Comparison of ENCODE assay signal across 5 cellular contexts in the genomic region with DNA sequence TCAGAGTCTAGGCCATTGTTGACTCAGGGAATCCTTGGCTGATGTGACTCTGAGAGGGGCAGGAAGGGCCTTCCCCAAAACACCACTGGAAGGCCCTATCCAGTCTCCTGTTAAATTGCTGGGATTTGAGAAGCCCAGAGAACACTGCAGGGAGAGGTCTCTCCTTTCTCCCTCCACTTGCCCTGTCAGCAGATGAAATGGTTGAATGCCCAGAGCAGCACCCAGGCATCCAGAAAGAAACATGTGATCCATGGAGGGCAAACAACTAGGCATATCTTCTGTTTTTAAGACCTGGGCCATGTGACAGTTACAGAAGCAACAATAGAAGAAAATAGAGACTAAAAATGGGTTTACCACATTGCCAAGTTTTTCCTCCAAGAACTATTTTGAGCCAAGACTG.
"Had no signal": no experiment of that assay in that cellular context is flagged by ENCODE, and none has a peak within 500 bp of the region (broad histone marks: within the 10 kb centered on the region; RNA-seq: fewer than 3 reads in every experiment).

No MANE protein-coding gene starts in this region.

- DNase-seq: GM23248, H9, HCEC 1CT, IMR-90 had no signal

- H3K4me3 ChIP-seq: GM23248, K562 had no signal

- ATAC-seq: K562 had no signal

- H3K27ac ChIP-seq: GM23248 had no signal

- H3K4me1 Mint-ChIP-seq: H9 had no signal

- H3K9ac ChIP-seq: GM23248 had no signal

- H3K27ac Mint-ChIP-seq: H9 had no signal

- H2AFZ ChIP-seq: GM23248 had no signal

- H3K4me3 Mint-ChIP-seq: H9 had no signal
